In genomic region chr2:180990794-180991193, GRCh38 we compare ENCODE assay signal across 25 cellular contexts. TPM values are rescaled to one million over a fixed set of nuclear protein-coding genes. Genes with fewer than 3 reads are reported as not detected.
A peak's percentile ranks its signal among the peaks of the same experiment; 100 is the strongest.
DNase-seq lines count a peak whose midpoint lies in the region; ATAC-seq, FAIRE-seq and TF ChIP-seq lines count a peak whose summit lies in the region.
"Had no signal": no experiment of that assay in that cellular context is flagged by ENCODE, and none has a peak within 500 bp of the region (broad histone marks: within the 10 kb centered on the region; RNA-seq: fewer than 3 reads in every experiment).

No MANE protein-coding gene starts in this region.

- 98 to 100% methylated on average over 1 of the region's 1 CpG for WGBS in GM23248 (ENCODE audit: low coverage in 1 of 2, low lambda C conversion rate in 2 of 2, missing lambda C conversion rate in 2 of 2), 2 experiments

- in situ Hi-C loops in GM23248 (cut with MboI): no loop called here

- H3K9me3 ChIP-seq in GM23248 (ENCODE audit: low read depth) (no peaks in the 10 kb centered on the region), astrocyte (ENCODE audit: insufficient read depth, low read depth, low read length) (no peaks in the 10 kb centered on the region), Peyer's patch (no peaks in the 10 kb centered on the region)

- no peak for TF ChIP-seq CTCF in astrocyte (IDR thresholded peaks at IDR 0.05; ENCODE audit: insufficient read depth, low read depth, low read length)
- no peak for TF ChIP-seq CTCF in Peyer's patch (IDR thresholded peaks at IDR 0.05)

- H3K9me3 Mint-ChIP-seq in astrocyte (ENCODE audit: unreplicated experiment): no peaks in the 10 kb centered on the region
- H3K9me3 Mint-ChIP-seq: CD8-positive, alpha-beta T cell; H9; T-cell had no signal

- ATAC-seq in HG03442 (IDR thresholded peaks at IDR 0.05; ENCODE audit: unreplicated experiment): peak; percentile 26
- ATAC-seq: CD8-positive, alpha-beta T cell; SK-N-SH treated with all-trans-retinoic acid at 6 μM for 48 hours; T-cell had no signal

- H3K9ac ChIP-seq in GM23248 (no peak overlapping the region), astrocyte (ENCODE audit: low read length) (no peak overlapping the region)

- no peaks in the 10 kb centered on the region; the same call in 1 of the 2 replicates for H3K9me2 ChIP-seq in GM23248 (ENCODE audit: insufficient read depth)

- H3K4me2 ChIP-seq in GM23248 (ENCODE audit: unreplicated experiment) (peak overlapping the region; percentile 41), astrocyte (ENCODE audit: low read length) (peak overlapping the region; percentile 18)

- H2AFZ ChIP-seq in GM23248 (no peak overlapping the region), astrocyte (ENCODE audit: low read depth, low read length) (no peak overlapping the region)

- no peak overlapping the region for H3K27ac Mint-ChIP-seq in astrocyte (ENCODE audit: unreplicated experiment)
- H3K27ac Mint-ChIP-seq: CD8-positive, alpha-beta T cell; T-cell had no signal

- no peak overlapping the region for H3K4me3 Mint-ChIP-seq in astrocyte (ENCODE audit: unreplicated experiment)
- H3K4me3 Mint-ChIP-seq: CD8-positive, alpha-beta T cell; H9; T-cell had no signal

- H3K4me3 ChIP-seq in GM23248 (peak overlapping the region; percentile 10; the same call in 1 of the 2 replicates), astrocyte (ENCODE audit: insufficient read depth, low read depth, low read length) (no peak overlapping the region), Peyer's patch (no peak overlapping the region)

- H3K79me2 ChIP-seq in GM23248 (ENCODE audit: insufficient read depth) (peaks cover 100% of the 10 kb centered on the region), astrocyte (ENCODE audit: insufficient read depth, low read length) (peaks cover 100% of the 10 kb centered on the region)

- no peaks in the 10 kb centered on the region for H3K27me3 ChIP-seq in GM23248 (replicated peaks; ENCODE audit: insufficient read depth)
- no peaks in the 10 kb centered on the region for H3K27me3 ChIP-seq in astrocyte (ENCODE audit: insufficient read depth, low read length)
- H3K27me3 ChIP-seq in Peyer's patch: no peaks in the 10 kb centered on the region

- H3K27me3 Mint-ChIP-seq in astrocyte (ENCODE audit: low read depth, unreplicated experiment): no peaks in the 10 kb centered on the region
- H3K27me3 Mint-ChIP-seq: T-cell had no signal

- DNase-seq in GM12892 (ENCODE audit: insufficient read length) (no peak), GM23248 (no peak), astrocyte (ENCODE audit: low read depth) (no peak), A172 (ENCODE audit: low spot score) (no peak), Peyer's patch (no peak), dedifferentiated amniotic fluid mesenchymal stem cell (ENCODE audit: extremely low spot score) (no peak)
- no peak for DNase-seq in activated CD4-positive, alpha-beta T cell treated with anti-CD3 and anti-CD28 coated beads, Interleukin-2, amount 50 U/mL, for 48 hours
- DNase-seq: AML-193; C1 segment of cervical spinal cord; Calu3; CD8-positive, alpha-beta T cell; DMS153; H9; Kasumi-1; NCI-H1417; NCI-H1694 treated with DMSO at 0.1 percent for 48 hours; NCI-H2081 treated with DMSO at 0.1 percent for 48 hours; NCI-H2171 treated with DMSO at 0.1 percent for 48 hours; NCI-H526; SIG-M5; T-cell had no signal

- H3K4me1 ChIP-seq in GM23248 (ENCODE audit: insufficient read depth) (peaks cover 43% of the 10 kb centered on the region), astrocyte (ENCODE audit: insufficient read depth, low read length) (no peaks in the 10 kb centered on the region), Peyer's patch (no peaks in the 10 kb centered on the region)

- H3K36me3 Mint-ChIP-seq in astrocyte (ENCODE audit: low read depth, unreplicated experiment): no peaks in the 10 kb centered on the region

- peaks cover 37% of the 10 kb centered on the region for H3K36me3 ChIP-seq in GM23248 (ENCODE audit: low read depth)
- peaks cover 14% of the 10 kb centered on the region for H3K36me3 ChIP-seq in astrocyte (ENCODE audit: insufficient read depth, low read length)
- H3K36me3 ChIP-seq in Peyer's patch: no peaks in the 10 kb centered on the region

- H4K20me1 ChIP-seq in GM23248 (ENCODE audit: insufficient read depth) (no peaks in the 10 kb centered on the region; the same call in 1 of the 2 replicates), astrocyte (ENCODE audit: insufficient read depth, low read length) (peaks cover 73% of the 10 kb centered on the region)

- peak; percentile 61 for FAIRE-seq in GM12892 (lab: Jason Lieb, UNC)
- peak; percentile 26 for FAIRE-seq in astrocyte (lab: Jason Lieb, UNC)

- TF ChIP-seq POLR2A in GM12892 (IDR thresholded peaks at IDR 0.05; ENCODE audit: low read depth, low read length) (no peak), Peyer's patch (IDR thresholded peaks at IDR 0.05) (no peak)

- H3F3A ChIP-seq in GM23248 (ENCODE audit: insufficient read depth): peaks cover 11% of the 10 kb centered on the region; the same call in 1 of the 2 replicates

- H3K4me1 Mint-ChIP-seq in astrocyte (ENCODE audit: low read depth, unreplicated experiment): peaks cover 6% of the 10 kb centered on the region

- H3K27ac ChIP-seq in GM23248: peak overlapping the region; percentile 23; the same call in 1 of the 2 replicates
- H3K27ac ChIP-seq in astrocyte (ENCODE audit: low read depth, low read length): no peak overlapping the region
- H3K27ac ChIP-seq in Peyer's patch: no peak overlapping the region
- H3K27ac ChIP-seq: 22Rv1, RWPE1 had no signal

RNA-seq across cellular contexts. Expression of gene UBE2E3, which starts 10.4 kb away (rescaled TPM):
- 49.7 TPM for polyA plus RNA-seq in GM12892 (2012; ENCODE audit: missing spikeins)
- total RNA-seq in GM23248 (2014; rRNA removed; shearing (Covaris generic)): 142 and 171 TPM in 2 replicates
- 168 and 184 TPM in 2 replicates for polyA plus RNA-seq in GM23248 (2016; fragmentation: Nextera tagmentation; extraction: Ambion mirVana)
- 129 and 140 TPM in 2 replicates for total RNA-seq in astrocyte
- total RNA-seq in A172 (2014; rRNA removed; shearing (Covaris generic)): 187 and 214 TPM in 2 replicates
- total RNA-seq in Peyer's patch: 10 to 100 TPM; 52.3 to 96.6 (median 72.8) TPM
